In the genomic region with DNA sequence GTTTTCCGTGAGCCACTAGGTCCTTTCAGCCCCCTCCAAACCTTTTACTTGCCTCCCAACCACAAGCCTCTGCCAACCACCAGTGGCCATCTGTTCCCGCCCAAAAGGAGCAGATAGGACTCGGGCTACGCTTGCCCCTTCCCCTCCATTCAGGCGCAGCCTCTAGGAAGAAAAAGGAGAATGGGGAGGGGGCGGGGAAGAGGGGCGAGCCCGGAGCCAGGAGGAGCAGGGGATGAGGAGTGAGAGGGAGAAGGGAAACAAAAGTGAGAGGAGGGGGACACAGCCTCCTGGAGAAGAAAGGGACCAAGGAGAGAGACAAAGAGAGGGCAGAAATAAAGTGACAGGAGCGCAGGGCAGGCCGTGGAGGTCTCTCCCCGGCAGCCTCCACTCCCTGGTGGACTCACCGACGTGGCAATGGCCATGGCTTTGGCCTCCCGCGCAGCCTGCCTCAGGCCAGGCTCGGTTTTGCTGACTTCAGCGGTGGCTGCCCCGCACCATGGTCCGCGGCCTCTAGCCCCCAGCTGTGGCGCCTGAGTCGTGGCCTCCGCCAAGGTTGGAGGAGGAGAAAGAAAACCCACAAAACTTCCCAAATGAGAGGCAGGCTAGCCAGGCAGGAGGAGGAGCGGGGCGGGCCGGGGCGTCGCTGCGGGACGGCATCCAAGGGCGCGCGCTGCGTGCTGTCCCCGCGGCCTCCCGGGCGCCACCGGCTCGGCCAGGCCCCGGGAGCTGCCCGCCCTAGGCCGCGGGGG, we compare ENCODE assay signal across 9 cellular contexts. TPM values are rescaled to one million over a fixed set of nuclear protein-coding genes. Genes with fewer than 3 reads are reported as not detected.
DNase-seq lines count a peak whose midpoint lies in the region; ATAC-seq, FAIRE-seq and TF ChIP-seq lines count a peak whose summit lies in the region.
"Had no signal": no experiment of that assay in that cellular context is flagged by ENCODE, and none has a peak within 500 bp of the region (broad histone marks: within the 10 kb centered on the region; RNA-seq: fewer than 3 reads in every experiment).

A gene with protein sequence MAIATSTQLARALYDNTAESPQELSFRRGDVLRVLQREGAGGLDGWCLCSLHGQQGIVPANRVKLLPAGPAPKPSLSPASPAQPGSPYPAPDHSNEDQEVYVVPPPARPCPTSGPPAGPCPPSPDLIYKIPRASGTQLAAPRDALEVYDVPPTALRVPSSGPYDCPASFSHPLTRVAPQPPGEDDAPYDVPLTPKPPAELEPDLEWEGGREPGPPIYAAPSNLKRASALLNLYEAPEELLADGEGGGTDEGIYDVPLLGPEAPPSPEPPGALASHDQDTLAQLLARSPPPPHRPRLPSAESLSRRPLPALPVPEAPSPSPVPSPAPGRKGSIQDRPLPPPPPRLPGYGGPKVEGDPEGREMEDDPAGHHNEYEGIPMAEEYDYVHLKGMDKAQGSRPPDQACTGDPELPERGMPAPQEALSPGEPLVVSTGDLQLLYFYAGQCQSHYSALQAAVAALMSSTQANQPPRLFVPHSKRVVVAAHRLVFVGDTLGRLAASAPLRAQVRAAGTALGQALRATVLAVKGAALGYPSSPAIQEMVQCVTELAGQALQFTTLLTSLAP (minus strand): TSS at position 569 of the 749 bp plus-strand sequence. CDS start 147 bp downstream, at position 422.

- peak within 1 kb of the TSS; percentile 86; the same call in 1 of the 2 replicates for H3K27ac ChIP-seq in HUES6 (ENCODE audit: low read depth, low read length)
- peak within 1 kb of the TSS; percentile 90 to 99 for H3K27ac ChIP-seq in coronary artery
- peak within 1 kb of the TSS; percentile 39 for H3K27ac ChIP-seq in keratinocyte (ENCODE audit: control insufficient read depth, insufficient read depth, low read length)

- H3K27me3 ChIP-seq in HUES6 (ENCODE audit: control insufficient read depth, insufficient read depth, low read length) (peaks cover 27% of the 10 kb centered on the region), keratinocyte (ENCODE audit: control insufficient read depth, extremely low read depth, insufficient read depth, low read length) (no peaks in the 10 kb centered on the region), skeletal muscle satellite cell (ENCODE audit: control insufficient read depth, insufficient read depth, low read length) (peaks cover 70% of the 10 kb centered on the region)

- peak within 1 kb of the TSS; percentile 75 for H2AFZ ChIP-seq in keratinocyte (ENCODE audit: control insufficient read depth, low read length)

- no peak for FAIRE-seq in keratinocyte (lab: Jason Lieb, UNC)
- FAIRE-seq: GM18507 had no signal

- H3K9ac ChIP-seq in HUES6 (ENCODE audit: low read length) (peak within 1 kb of the TSS; percentile 72), keratinocyte (ENCODE audit: control insufficient read depth, extremely low read depth, insufficient read depth, low read length) (peak within 1 kb of the TSS; percentile 68), skeletal muscle satellite cell (ENCODE audit: low read depth, low read length) (peak within 1 kb of the TSS; percentile 56)

- no peak for ATAC-seq in GM21423 (IDR thresholded peaks at IDR 0.05; ENCODE audit: unreplicated experiment)

- H3K36me3 ChIP-seq in HUES6 (ENCODE audit: control insufficient read depth, insufficient read depth, low read length) = peaks cover 7% of the 10 kb centered on the region
- H3K36me3 ChIP-seq in keratinocyte (ENCODE audit: control insufficient read depth in 2 of 2, extremely low read depth in 1 of 2, insufficient read depth in 2 of 2, low read length in 2 of 2) = no peaks in the 10 kb centered on the region
- no peaks in the 10 kb centered on the region for H3K36me3 ChIP-seq in skeletal muscle satellite cell (ENCODE audit: insufficient read depth, low read length)

- H3K9me1 ChIP-seq in keratinocyte (ENCODE audit: control insufficient read depth, extremely low read depth, insufficient read depth, low read length) = no peaks in the 10 kb centered on the region

- H3K4me1 ChIP-seq in HUES6 (ENCODE audit: control insufficient read depth, insufficient read depth, low read length) (peaks cover 21% of the 10 kb centered on the region), keratinocyte (ENCODE audit: control insufficient read depth, extremely low read depth, insufficient read depth, low read length) (peaks cover 21% of the 10 kb centered on the region), skeletal muscle satellite cell (ENCODE audit: control insufficient read depth, insufficient read depth, low read length) (no peaks in the 10 kb centered on the region)

- DNase-seq in coronary artery (ENCODE audit: low spot score) (no peak), keratinocyte (ENCODE audit: low read depth, low spot score) (no peak), NCI-H2107 (lab: John Stamatoyannopoulos, UW) (no peak), RKO (ENCODE audit: low spot score) (no peak), middle frontal gyrus (ENCODE audit: extremely low spot score, low spot score) (no peak)

- no peaks in the 10 kb centered on the region for H4K20me1 ChIP-seq in keratinocyte (ENCODE audit: control insufficient read depth, extremely low read depth, insufficient read depth, low read length)

- no peak for TF ChIP-seq CTCF in coronary artery (IDR thresholded peaks at IDR 0.05)
- no peak for TF ChIP-seq CTCF in keratinocyte (optimal IDR thresholded peaks at IDR 0.05 in 1 of 3, IDR thresholded peaks at IDR 0.05 in 1 of 3, conservative IDR thresholded peaks at IDR 0.05 in 1 of 3; ENCODE audit: extremely low read depth in 1 of 3, insufficient read depth in 2 of 3, low read length in 3 of 3)

- H3K4me3 ChIP-seq in HUES6 (ENCODE audit: low read depth, low read length) (peak within 1 kb of the TSS; percentile 66), coronary artery (peak within 1 kb of the TSS; percentile 85), keratinocyte (ENCODE audit: control insufficient read depth in 2 of 3, extremely low read depth in 1 of 3, insufficient read depth in 2 of 3, low read depth in 1 of 3, low read length in 3 of 3) (peak within 1 kb of the TSS; percentile 32 to 60 (median 54)), skeletal muscle satellite cell (ENCODE audit: low read length) (peak within 1 kb of the TSS; percentile 61)

- H3K4me2 ChIP-seq in keratinocyte (ENCODE audit: control insufficient read depth, extremely low read depth, insufficient read depth, low read depth, low read length) = peak within 1 kb of the TSS; percentile 75
- peak within 1 kb of the TSS; percentile 76 for H3K4me2 ChIP-seq in skeletal muscle satellite cell (ENCODE audit: low read length)

- no peaks in the 10 kb centered on the region for H3K79me2 ChIP-seq in keratinocyte (ENCODE audit: control insufficient read depth, insufficient read depth, low read length)

- dilution Hi-C loops in keratinocyte (cut with MboI; ENCODE audit: extremely low pct_ligation_motif_present, low sequenced_read_pairs) = no loop called here

- H3K9me3 ChIP-seq in HUES6 (ENCODE audit: control insufficient read depth, insufficient read depth, low read depth, low read length) (no peaks in the 10 kb centered on the region), keratinocyte (ENCODE audit: control insufficient read depth, low read depth, low read length) (no peaks in the 10 kb centered on the region), skeletal muscle satellite cell (replicated peaks; ENCODE audit: low read length) (no peaks in the 10 kb centered on the region)

RNA-seq across cellular contexts. Expression of the gene that starts here (rescaled TPM):
- 1.4 to 2.1 TPM (median 1.7 TPM) in 3 replicates for polyA plus RNA-seq in keratinocyte
- 2.0 TPM for polyA plus RNA-seq in keratinocyte (2011; ENCODE audit: low read depth)
- 0.68 and 1.1 TPM in 2 replicates for polyA plus RNA-seq in keratinocyte (2011; cell fraction: cytosol; rRNA removed)
- polyA plus RNA-seq in keratinocyte (2011; cell fraction: nucleus; rRNA removed) = 2.7 and 3.3 TPM in 2 replicates
- 2.7 and 6.8 TPM in 2 replicates for polyA plus RNA-seq in keratinocyte (2012; ENCODE audit: low replicate concordance)
- 0.79 to 1.8 TPM (median 1.3 TPM) in 3 replicates for polyA minus RNA-seq in keratinocyte
- polyA minus RNA-seq in keratinocyte (2011; cell fraction: cytosol; rRNA and poly(A)+ RNA removed) = 1.3 TPM
- 0.70 and 1.1 TPM in 2 replicates for polyA minus RNA-seq in keratinocyte (2011; cell fraction: nucleus; rRNA and poly(A)+ RNA removed)
- under 0.01 TPM in 2 replicates for total RNA-seq in skeletal muscle satellite cell (2012; rRNA removed)

Comparison
In these comparisons a context has a peak if more than half of its experiments do, and no peak if none do; other contexts are left out.
1. H3K27ac ChIP-seq: peak in every context shown above with its lines; median percentile 94 in coronary artery; 86 in HUES6; 39 in keratinocyte.